In genomic region chr11:116829525-116830183, GRCh38 we compare ENCODE assay signal across 1 cellular context.
TF ChIP-seq lines count a peak whose summit lies in the region.

TSS of gene APOC3 (plus strand) at chr11:116829907. CDS start at chr11:116830583, 676 bp downstream.

TF ChIP-seq in SK-N-SH, 30 proteins besides CTCF, POLR2A, EP300 and RAD21 (continued from another document):
- TF ChIP-seq REST (IDR thresholded peaks at IDR 0.05; ENCODE audit: low read depth, low read length), result no peak
- no peak for TF ChIP-seq RFX5 (IDR thresholded peaks at IDR 0.05; ENCODE audit: low read length)
- TF ChIP-seq FOSL2 (IDR thresholded peaks at IDR 0.05; ENCODE audit: borderline replicate concordance, low read depth), result no peak
- TF ChIP-seq SIN3A (IDR thresholded peaks at IDR 0.05; ENCODE audit: borderline replicate concordance, low read depth, low read length), result no peak
- no peak for TF ChIP-seq TEAD4 (IDR thresholded peaks at IDR 0.05; ENCODE audit: borderline replicate concordance, insufficient read depth)
- no peak for TF ChIP-seq FOXJ3 (CRISPR knock-in tag; IDR thresholded peaks at IDR 0.05)
- no peak for TF ChIP-seq ELF1 (IDR thresholded peaks at IDR 0.05)
- TF ChIP-seq, protein P1, sequence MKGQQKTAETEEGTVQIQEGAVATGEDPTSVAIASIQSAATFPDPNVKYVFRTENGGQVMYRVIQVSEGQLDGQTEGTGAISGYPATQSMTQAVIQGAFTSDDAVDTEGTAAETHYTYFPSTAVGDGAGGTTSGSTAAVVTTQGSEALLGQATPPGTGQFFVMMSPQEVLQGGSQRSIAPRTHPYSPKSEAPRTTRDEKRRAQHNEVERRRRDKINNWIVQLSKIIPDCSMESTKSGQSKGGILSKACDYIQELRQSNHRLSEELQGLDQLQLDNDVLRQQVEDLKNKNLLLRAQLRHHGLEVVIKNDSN (IDR thresholded peaks at IDR 0.05; ENCODE audit: borderline replicate concordance, low read depth), result no peak
